ENCODE assay signal across 12 cellular contexts in genomic region chr1:95451054-95451453, GRCh38.
DNase-seq lines count a peak whose midpoint lies in the region; ATAC-seq and TF ChIP-seq lines count a peak whose summit lies in the region.
"Had no signal": no experiment of that assay in that cellular context is flagged by ENCODE, and none has a peak within 500 bp of the region (broad histone marks: within the 10 kb centered on the region; RNA-seq: fewer than 3 reads in every experiment).

No MANE protein-coding gene starts in this region.

- H3K9me3 ChIP-seq in DND-41 (ENCODE audit: insufficient read depth, low read length, severe bottlenecking), result no peaks in the 10 kb centered on the region
- no peaks in the 10 kb centered on the region for H3K9me3 ChIP-seq in RWPE2 (ENCODE audit: severe bottlenecking)

- POLR2A ChIA-PET in HEK293T (lab: Yijun Ruan, JAX), result no interaction called here

- no peak overlapping the region for H3K4me3 ChIP-seq in DND-41 (ENCODE audit: low read depth in 1 of 2, low read length in 2 of 2)
- H3K4me3 ChIP-seq in RWPE2 (ENCODE audit: severe bottlenecking), result no peak overlapping the region

- DNase-seq in DND-41 (no peak), HEK293T (ENCODE audit: extremely low spot score) (peak; percentile 36), RWPE2 (ENCODE audit: low spot score) (no peak), islet precursor cell (peak; percentile 54), ureter (ENCODE audit: low spot score) (no peak)
- DNase-seq in stimulated activated naive CD4-positive, alpha-beta T cell (lab: John Stamatoyannopoulos, UW), result no peak
- DNase-seq: activated CD4-positive, alpha-beta T cell treated with anti-CD3 and anti-CD28 coated beads, Interleukin-2, amount 10 ng/mL, durations not matched to agents 7 days and 5 days; activated T-cell treated with anti-CD3 and anti-CD28 coated beads, Interleukin-2, amount 50 U/mL, for 4 hours; C1 segment of cervical spinal cord; cerebellar nuclear complex had no signal

- H3K9ac ChIP-seq in DND-41 (ENCODE audit: low read depth, low read length), result no peak overlapping the region

- CTCF ChIA-PET in HEK293T (lab: Yijun Ruan, JAX), result no interaction called here

- ATAC-seq in DND-41 (ENCODE audit: insufficient read depth, low read depth), result no peak
- ATAC-seq in RWPE2 (ENCODE audit: low read depth), result no peak
- ATAC-seq in HG02571 (IDR thresholded peaks at IDR 0.05; ENCODE audit: unreplicated experiment), result no peak
- no peak for ATAC-seq in GM21717 (IDR thresholded peaks at IDR 0.05; ENCODE audit: unreplicated experiment)
- ATAC-seq: activated T-cell treated with anti-CD3 and anti-CD28 coated beads, Interleukin-2, amount 50 U/mL, for 4 hours had no signal

- H3K4me2 ChIP-seq in DND-41 (ENCODE audit: insufficient read depth, low read length), result no peak overlapping the region

- H3K36me3 ChIP-seq in DND-41 (ENCODE audit: insufficient read depth, low read length), result no peaks in the 10 kb centered on the region
- no peaks in the 10 kb centered on the region for H3K36me3 ChIP-seq in RWPE2 (ENCODE audit: low read depth)

- no peaks in the 10 kb centered on the region for H3K27me3 ChIP-seq in DND-41 (ENCODE audit: insufficient read depth, low read length, poor library complexity)
- no peaks in the 10 kb centered on the region for H3K27me3 ChIP-seq in RWPE2 (ENCODE audit: insufficient read depth, poor library complexity, severe bottlenecking)

- peak; percentile 38 for TF ChIP-seq CTCF in DND-41 (IDR thresholded peaks at IDR 0.05; ENCODE audit: borderline replicate concordance, extremely low read depth, low read length, poor library complexity, severe bottlenecking)
- peak; percentile 12 for TF ChIP-seq CTCF in RWPE2 (IDR thresholded peaks at IDR 0.05; ENCODE audit: poor library complexity, severe bottlenecking)

- H3K27ac ChIP-seq in DND-41 (ENCODE audit: low read length) (no peak overlapping the region), RWPE2 (ENCODE audit: poor library complexity, severe bottlenecking) (no peak overlapping the region)

- no peak overlapping the region for H2AFZ ChIP-seq in DND-41 (ENCODE audit: low read depth, low read length)

- H3K4me1 ChIP-seq in DND-41 (ENCODE audit: insufficient read depth, low read length), result no peaks in the 10 kb centered on the region
- H3K4me1 ChIP-seq in RWPE2 (ENCODE audit: insufficient read depth, poor library complexity, severe bottlenecking), result no peaks in the 10 kb centered on the region

- no peaks in the 10 kb centered on the region for H3K79me2 ChIP-seq in DND-41 (ENCODE audit: insufficient read depth, low read length)

- H4K20me1 ChIP-seq in DND-41 (ENCODE audit: insufficient read depth, low read length), result no peaks in the 10 kb centered on the region

TF ChIP-seq in HEK293T, 16 proteins besides CTCF, POLR2A, EP300 and RAD21:
- TF ChIP-seq NFRKB (IDR thresholded peaks at IDR 0.05) (no peak), CTBP1 (IDR thresholded peaks at IDR 0.05; ENCODE audit: borderline replicate concordance) (no peak), BHLHE40 (IDR thresholded peaks at IDR 0.05; ENCODE audit: borderline replicate concordance) (no peak), FOXA1 (IDR thresholded peaks at IDR 0.05) (no peak), FOXK2 (IDR thresholded peaks at IDR 0.05) (no peak), HDGF (IDR thresholded peaks at IDR 0.05; ENCODE audit: borderline replicate concordance) (no peak), ARNT (IDR thresholded peaks at IDR 0.05) (no peak)

Comparison
In these comparisons a context has a peak if more than half of its experiments do, and no peak if none do; other contexts are left out.
1. DNase-seq: peak in HEK293T (single experiment) and islet precursor cell (single experiment); none in DND-41 (single experiment), RWPE2 (single experiment), stimulated activated naive CD4-positive, alpha-beta T cell (0 of 6) and ureter (single experiment).